1 cellular context compared by ENCODE assay signal in genomic region chr10:110317866-110318850, GRCh38.
TF ChIP-seq lines count a peak whose summit lies in the region.

No MANE protein-coding gene starts in this region.

TF ChIP-seq in IMR-90, 13 proteins besides CTCF, POLR2A, EP300 and RAD21 (continued from another document):
- TF ChIP-seq USF2 (IDR thresholded peaks at IDR 0.05; ENCODE audit: low read depth, low read length), result no peak
TF ChIP-seq in IMR-90: peak in this region for 0.
